ENCODE assay signal across 10 cellular contexts in genomic region chr11:86811637-86812321, GRCh38. TPM values are rescaled to one million over a fixed set of nuclear protein-coding genes. Genes with fewer than 3 reads are reported as not detected.
A peak's percentile ranks its signal among the peaks of the same experiment; 100 is the strongest.
DNase-seq lines count a peak whose midpoint lies in the region; ATAC-seq, FAIRE-seq and TF ChIP-seq lines count a peak whose summit lies in the region.
"Had no signal": no experiment of that assay in that cellular context is flagged by ENCODE, and none has a peak within 500 bp of the region (broad histone marks: within the 10 kb centered on the region; RNA-seq: fewer than 3 reads in every experiment).

No MANE protein-coding gene starts in this region.

- no peak overlapping the region for H3K27ac Mint-ChIP-seq in stimulated activated memory B cell treated with anti-CD40 and anti-IgM and Interleukin-4, amounts not matched to agents 10 μg/mL and 1 μg/mL and 100 μg/mL, for 72 hours

- no peak overlapping the region for H3K4me3 Mint-ChIP-seq in stimulated activated memory B cell treated with anti-CD40 and anti-IgM and Interleukin-4, amounts not matched to agents 10 μg/mL and 1 μg/mL and 100 μg/mL, for 72 hours

- H3K36me3 Mint-ChIP-seq in stimulated activated memory B cell treated with anti-CD40 and anti-IgM and Interleukin-4, amounts not matched to agents 10 μg/mL and 1 μg/mL and 100 μg/mL, for 72 hours: no peaks in the 10 kb centered on the region

- whole genome bisulfite sequencing in lung, 2 donors: 78 to 94% methylated on average over 2 of the region's 2 CpGs

- TF ChIP-seq CTCF in 22Rv1 (IDR thresholded peaks at IDR 0.05) (no peak), cardiac fibroblast (IDR thresholded peaks at IDR 0.05; ENCODE audit: low read depth, low read length) (no peak), lung (IDR thresholded peaks at IDR 0.05; ENCODE audit: control extremely low read depth, extremely low read depth) (no peak)

- H3K27me3 ChIP-seq in lung (ENCODE audit: control insufficient read depth, insufficient read depth): no peaks in the 10 kb centered on the region
- H3K27me3 ChIP-seq: suprapubic skin had no signal

- H3K9me3 Mint-ChIP-seq in stimulated activated memory B cell treated with anti-CD40 and anti-IgM and Interleukin-4, amounts not matched to agents 10 μg/mL and 1 μg/mL and 100 μg/mL, for 72 hours: no peaks in the 10 kb centered on the region

- no peaks in the 10 kb centered on the region for H3K9me3 ChIP-seq in lung (ENCODE audit: control insufficient read depth in 2 of 2, insufficient read depth in 1 of 2, low read length in 1 of 2)
- H3K9me3 ChIP-seq: suprapubic skin had no signal

- H3K27ac ChIP-seq in 22Rv1 (peak overlapping the region; percentile 51), lung (ENCODE audit: low read depth in 1 of 2, low read length in 1 of 2) (no peak overlapping the region)
- H3K27ac ChIP-seq: suprapubic skin had no signal

- no peak for TF ChIP-seq POLR2A in GM12892 (IDR thresholded peaks at IDR 0.05; ENCODE audit: low read depth, low read length)

- H3K4me1 Mint-ChIP-seq in stimulated activated memory B cell treated with anti-CD40 and anti-IgM and Interleukin-4, amounts not matched to agents 10 μg/mL and 1 μg/mL and 100 μg/mL, for 72 hours: no peaks in the 10 kb centered on the region

- H3K4me3 ChIP-seq in cardiac fibroblast (replicated peaks in 1 of 2; ENCODE audit: low read depth in 2 of 2, low read length in 2 of 2): no peak overlapping the region
- H3K4me3 ChIP-seq in lung: no peak overlapping the region
- H3K4me3 ChIP-seq: suprapubic skin had no signal

- ATAC-seq in lung (ENCODE audit: insufficient read depth, low FRiP score) (peak; percentile 22), HG03442 (IDR thresholded peaks at IDR 0.05; ENCODE audit: unreplicated experiment) (no peak)
- ATAC-seq in stimulated activated memory B cell treated with anti-CD40 and anti-IgM and Interleukin-4, amounts not matched to agents 10 μg/mL and 1 μg/mL and 100 μg/mL, for 72 hours: no peak

- no peak for DNase-seq in HTR-8/SVneo (ENCODE audit: insufficient read length, low spot score)
- DNase-seq in cardiac fibroblast (ENCODE audit: low read depth in 2 of 2): peak; percentile 60 to 69
- no peak for DNase-seq in lung (ENCODE audit: low spot score)
- no peak for DNase-seq in NOMO-1 treated with DMSO at 0.1 percent for 48 hours (lab: John Stamatoyannopoulos, UW; ENCODE audit: unreplicated experiment)
- DNase-seq in GM12892 (ENCODE audit: insufficient read length): no peak
- DNase-seq: NCI-H446 treated with DMSO at 0.1 percent for 48 hours had no signal

- H3K27me3 Mint-ChIP-seq in stimulated activated memory B cell treated with anti-CD40 and anti-IgM and Interleukin-4, amounts not matched to agents 10 μg/mL and 1 μg/mL and 100 μg/mL, for 72 hours: peaks cover 31% of the 10 kb centered on the region

- FAIRE-seq in HTR-8/SVneo (lab: Jason Lieb, UNC) (peak; percentile 54), GM12892 (lab: Jason Lieb, UNC) (no peak)

- no peaks in the 10 kb centered on the region for H3K36me3 ChIP-seq in lung (ENCODE audit: control insufficient read depth in 2 of 2, insufficient read depth in 2 of 2, low read length in 2 of 2)
- H3K36me3 ChIP-seq: suprapubic skin had no signal

- H3K4me1 ChIP-seq in lung (ENCODE audit: control insufficient read depth in 2 of 2, insufficient read depth in 2 of 2, low read length in 2 of 2): peaks cover 0 to 6% of the 10 kb centered on the region in 2 donors

RNA-seq across cellular contexts. Expression of gene PRSS23, which starts 11.4 kb away (rescaled TPM):
- 10 to 100 TPM; 19.3 to 86.7 TPM for total RNA-seq in lung
- 10 to 100 TPM in 1 of 2 donors, 1 to 10 TPM in 1; 9.9 to 50.8 TPM for polyA plus RNA-seq in lung
- not detected for polyA plus RNA-seq in GM12892 (2012; ENCODE audit: missing spikeins)

Comparison
In these comparisons a context has a peak if more than half of its experiments do, and no peak if none do; other contexts are left out.
1. DNase-seq: peak in cardiac fibroblast (2 of 2); none in HTR-8/SVneo (single experiment), lung (single experiment), NOMO-1 treated with DMSO at 0.1 percent for 48 hours (single experiment) and GM12892 (single experiment).